ENCODE assay signal across 10 cellular contexts in the genomic region with DNA sequence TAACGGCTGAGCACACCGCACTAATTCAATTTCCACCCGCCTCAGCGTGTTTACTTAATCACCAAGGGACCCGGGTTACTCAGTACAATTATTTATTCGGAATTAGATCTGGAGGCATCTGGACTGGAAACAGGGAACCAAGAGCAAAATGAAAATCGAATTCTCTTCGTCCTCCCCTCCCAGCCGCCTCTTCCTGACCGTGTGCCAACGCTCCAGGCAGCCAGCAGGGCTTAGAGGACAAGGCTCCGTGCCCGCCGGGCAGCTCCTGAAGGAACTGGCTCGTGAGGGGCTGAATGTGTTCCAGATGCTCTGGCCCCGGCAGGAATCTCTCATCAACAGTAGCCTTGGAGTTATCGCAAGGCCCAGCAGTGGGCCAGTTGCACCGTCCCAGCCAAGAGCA. TPM values are rescaled to one million over a fixed set of nuclear protein-coding genes. Genes with fewer than 3 reads are reported as not detected.
DNase-seq lines count a peak whose midpoint lies in the region; TF ChIP-seq lines count a peak whose summit lies in the region.
"Had no signal": no experiment of that assay in that cellular context is flagged by ENCODE, and none has a peak within 500 bp of the region (broad histone marks: within the 10 kb centered on the region; RNA-seq: fewer than 3 reads in every experiment).

No MANE protein-coding gene starts in this region.

- H3K27ac ChIP-seq in sigmoid colon = no peak overlapping the region
- no peak overlapping the region for H3K27ac ChIP-seq in CD4-positive, alpha-beta memory T cell (ENCODE audit: low read depth, low read length)
- H3K27ac ChIP-seq: foreskin keratinocyte had no signal

- H3K9me3 ChIP-seq in sigmoid colon = no peaks in the 10 kb centered on the region
- H3K9me3 ChIP-seq in CD4-positive, alpha-beta memory T cell (ENCODE audit: control insufficient read depth in 1 of 2, low read length in 2 of 2) = no peaks in the 10 kb centered on the region

- H3K27ac Mint-ChIP-seq in activated naive CD8-positive, alpha-beta T cell treated with anti-CD3 and anti-CD28 coated beads for 36 hours = no peak overlapping the region
- no peak overlapping the region for H3K27ac Mint-ChIP-seq in CD4-positive, alpha-beta memory T cell
- H3K27ac Mint-ChIP-seq: natural killer cell treated with Interleukin-12 subunit alpha and Interleukin-12 subunit beta and Interleukin-15 and Interleukin-18, amount 100 ng/mL, for 72 hours had no signal

- H3K36me3 Mint-ChIP-seq in activated naive CD8-positive, alpha-beta T cell treated with anti-CD3 and anti-CD28 coated beads for 36 hours = no peaks in the 10 kb centered on the region
- H3K36me3 Mint-ChIP-seq in CD4-positive, alpha-beta memory T cell = no peaks in the 10 kb centered on the region
- H3K36me3 Mint-ChIP-seq: natural killer cell treated with Interleukin-12 subunit alpha and Interleukin-12 subunit beta and Interleukin-15 and Interleukin-18, amount 100 ng/mL, for 72 hours had no signal

- H3K27me3 Mint-ChIP-seq in activated naive CD8-positive, alpha-beta T cell treated with anti-CD3 and anti-CD28 coated beads for 36 hours = peaks cover 51% of the 10 kb centered on the region
- peaks cover 19 to 40% of the 10 kb centered on the region in 2 donors for H3K27me3 Mint-ChIP-seq in CD4-positive, alpha-beta memory T cell

- POLR2A ChIA-PET in CD4-positive, alpha-beta memory T cell (lab: Charles Lee; ENCODE audit: partially characterized antibody) = no interaction called here

- H3K4me1 ChIP-seq in sigmoid colon = peaks cover 0 to 10% (median 3%) of the 10 kb centered on the region in 4 donors
- no peaks in the 10 kb centered on the region for H3K4me1 ChIP-seq in CD4-positive, alpha-beta memory T cell (ENCODE audit: insufficient read depth, low read length)
- H3K4me1 ChIP-seq: foreskin keratinocyte had no signal

- H3K36me3 ChIP-seq in sigmoid colon = no peaks in the 10 kb centered on the region
- no peaks in the 10 kb centered on the region for H3K36me3 ChIP-seq in CD4-positive, alpha-beta memory T cell (ENCODE audit: insufficient read depth, low read length)

- no peak overlapping the region for H3K4me3 Mint-ChIP-seq in activated naive CD8-positive, alpha-beta T cell treated with anti-CD3 and anti-CD28 coated beads for 36 hours
- H3K4me3 Mint-ChIP-seq in CD4-positive, alpha-beta memory T cell = no peak overlapping the region
- H3K4me3 Mint-ChIP-seq: natural killer cell treated with Interleukin-12 subunit alpha and Interleukin-12 subunit beta and Interleukin-15 and Interleukin-18, amount 100 ng/mL, for 72 hours had no signal

- peaks cover 9% of the 10 kb centered on the region for H3K4me1 Mint-ChIP-seq in activated naive CD8-positive, alpha-beta T cell treated with anti-CD3 and anti-CD28 coated beads for 36 hours
- H3K4me1 Mint-ChIP-seq in CD4-positive, alpha-beta memory T cell = no peaks in the 10 kb centered on the region

- TF ChIP-seq CTCF in sigmoid colon (IDR thresholded peaks at IDR 0.05) = no peak

- no peak for TF ChIP-seq POLR2A in sigmoid colon (IDR thresholded peaks at IDR 0.05)

- peak; percentile 55 for DNase-seq in EL
- peak; percentile 56 for DNase-seq in NCI-H345 (lab: John Stamatoyannopoulos, UW)
- DNase-seq in fibroblast of peridontal ligament (ENCODE audit: extremely low read depth) = peak; percentile 26
- peak; percentile 73 for DNase-seq in sigmoid colon
- DNase-seq in activated naive CD8-positive, alpha-beta T cell treated with anti-CD3 and anti-CD28 coated beads for 36 hours = no peak
- no peak for DNase-seq in kidney tubule cell (ENCODE audit: low spot score)
- no peak for DNase-seq in HK-2 (ENCODE audit: unreplicated experiment)
- DNase-seq in CD4-positive, alpha-beta memory T cell = no peak
- DNase-seq: foreskin keratinocyte had no signal

- peaks cover 5% of the 10 kb centered on the region for H3K9me3 Mint-ChIP-seq in activated naive CD8-positive, alpha-beta T cell treated with anti-CD3 and anti-CD28 coated beads for 36 hours
- H3K9me3 Mint-ChIP-seq in CD4-positive, alpha-beta memory T cell = peaks cover 0 to 12% (median 4%) of the 10 kb centered on the region in 8 donors
- H3K9me3 Mint-ChIP-seq: natural killer cell treated with Interleukin-12 subunit alpha and Interleukin-12 subunit beta and Interleukin-15 and Interleukin-18, amount 100 ng/mL, for 72 hours had no signal

- H3K27me3 ChIP-seq in sigmoid colon = peaks cover 0 to 17% (median 0%) of the 10 kb centered on the region in 3 donors
- no peaks in the 10 kb centered on the region for H3K27me3 ChIP-seq in CD4-positive, alpha-beta memory T cell (ENCODE audit: insufficient read depth, low read length)

- H3K4me3 ChIP-seq in sigmoid colon = peak overlapping the region in 3 of 4 donors; percentile 13 to 38 (median 29)
- H3K4me3 ChIP-seq in CD4-positive, alpha-beta memory T cell (ENCODE audit: low read length in 2 of 2) = no peak overlapping the region

- CTCF ChIA-PET in CD4-positive, alpha-beta memory T cell (lab: Charles Lee; ENCODE audit: partially characterized antibody) = no interaction called here

- WGBS in sigmoid colon, 2 donors = 59% methylated on average over 18 of the region's 18 CpGs

- intact Hi-C loops in sigmoid colon (cut with DNase I) = no loop called here
- intact Hi-C loops in CD4-positive, alpha-beta memory T cell (cut with micrococcal nuclease) = no loop called here

- TF ChIP-seq EP300 in sigmoid colon (IDR thresholded peaks at IDR 0.05) = no peak

RNA-seq across cellular contexts. Expression of a gene that starts 23.4 kb away (rescaled TPM):
- 10 to 100 TPM; 33.0 to 47.9 (median 42.5) TPM for total RNA-seq in sigmoid colon
- polyA plus RNA-seq in sigmoid colon = 10 to 100 TPM; 27.3 to 34.8 (median 34.2) TPM
- total RNA-seq in activated naive CD8-positive, alpha-beta T cell treated with anti-CD3 and anti-CD28 coated beads for 36 hours = 10 to 100 TPM; 85.6 to 98.4 TPM
- total RNA-seq in CD4-positive, alpha-beta memory T cell = 10 to 100 TPM; 41.5 to 45.1 TPM
- polyA plus RNA-seq in CD4-positive, alpha-beta memory T cell = 100 to 1,000 TPM in 1 of 2 donors, 10 to 100 TPM in 1; 83.4 to 104 TPM

Comparison
In these comparisons a context has a peak if more than half of its experiments do, and no peak if none do; other contexts are left out.
1. DNase-seq: peak in EL (single experiment), NCI-H345 (single experiment), fibroblast of peridontal ligament (single experiment) and sigmoid colon (single experiment); none in activated naive CD8-positive, alpha-beta T cell treated with anti-CD3 and anti-CD28 coated beads for 36 hours (single experiment), kidney tubule cell (single experiment), HK-2 (single experiment) and CD4-positive, alpha-beta memory T cell (0 of 5).
2. H3K4me3 ChIP-seq: peak in sigmoid colon (3 of 4); none in CD4-positive, alpha-beta memory T cell (0 of 2).